8 cellular contexts compared by ENCODE assay signal in the genomic region with DNA sequence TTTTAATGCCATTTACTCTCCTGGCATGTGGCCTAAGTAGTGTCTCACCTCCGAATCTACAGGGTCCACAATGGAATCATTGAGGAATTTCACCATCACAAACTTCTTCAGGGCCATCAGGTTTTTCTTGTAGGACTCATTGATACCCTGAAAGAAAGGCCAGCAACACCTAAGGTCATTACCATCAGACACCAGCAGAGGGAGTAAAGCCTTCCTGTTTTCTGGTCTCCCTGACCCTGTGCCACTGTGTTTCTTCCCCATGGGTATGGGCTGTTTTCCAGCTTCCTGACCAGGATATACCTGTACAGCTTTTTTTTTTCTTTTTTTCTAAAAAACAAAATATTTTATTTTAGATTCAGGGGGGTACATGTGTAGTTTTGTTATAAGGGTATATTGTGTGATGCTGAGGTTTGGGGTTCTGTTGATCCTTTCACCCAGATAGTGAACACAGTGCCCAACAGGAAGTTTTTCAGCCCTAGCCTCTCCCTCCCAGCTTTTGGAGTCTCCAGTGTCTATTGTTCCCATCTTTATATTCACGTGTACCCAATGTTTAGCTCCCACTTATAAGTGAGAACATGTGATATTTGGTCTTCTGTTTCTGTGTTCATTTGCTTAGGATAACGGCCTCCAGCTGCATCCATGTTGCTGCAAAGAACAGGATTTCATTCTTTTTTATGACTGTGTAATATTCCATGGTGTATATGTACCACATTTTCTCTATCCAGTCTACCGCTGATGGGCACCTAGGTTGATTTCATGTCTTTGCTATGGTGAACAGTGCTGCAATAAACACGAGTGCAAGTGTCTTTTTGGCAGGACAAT. TPM values are rescaled to one million over a fixed set of nuclear protein-coding genes. Genes with fewer than 3 reads are reported as not detected.
A peak's percentile ranks its signal among the peaks of the same experiment; 100 is the strongest.
DNase-seq lines count a peak whose midpoint lies in the region; ATAC-seq lines count a peak whose summit lies in the region.

No MANE protein-coding gene starts in this region.

- DNase-seq in ELF-1 (ENCODE audit: low read depth, low spot score), result peak; percentile 88
- peak; percentile 86 for DNase-seq in Karpas-422
- peak; percentile 63 for DNase-seq in RPMI7951 (ENCODE audit: low read depth)
- no peak for DNase-seq in activated naive CD8-positive, alpha-beta T cell treated with anti-CD3 and anti-CD28 coated beads, Interleukin-2, amount 10 ng/mL, durations not matched to agents 7 days and 5 days
- no peak for DNase-seq in right cardiac atrium
- DNase-seq in stimulated activated CD4-positive, alpha-beta T cell treated with anti-CD3 and anti-CD28 coated beads, Interleukin-12 subunit alpha, Interleukin-12 subunit beta, amount 100 ng/mL, for 4 hours, result peak; percentile 20

- no peaks in the 10 kb centered on the region for H3K27me3 Mint-ChIP-seq in activated naive CD8-positive, alpha-beta T cell treated with anti-CD3 and anti-CD28 coated beads, Interleukin-2, amount 10 ng/mL, durations not matched to agents 7 days and 5 days

- peaks cover 32% of the 10 kb centered on the region for H3K36me3 ChIP-seq in Karpas-422 (ENCODE audit: insufficient read depth, low read length)

- H3K9me2 ChIP-seq in Karpas-422 (replicated peaks; ENCODE audit: insufficient read depth, low read length), result no peaks in the 10 kb centered on the region

- H3K9me3 Mint-ChIP-seq in activated naive CD8-positive, alpha-beta T cell treated with anti-CD3 and anti-CD28 coated beads, Interleukin-2, amount 10 ng/mL, durations not matched to agents 7 days and 5 days, result no peaks in the 10 kb centered on the region

- H3K4me3 Mint-ChIP-seq in activated naive CD8-positive, alpha-beta T cell treated with anti-CD3 and anti-CD28 coated beads, Interleukin-2, amount 10 ng/mL, durations not matched to agents 7 days and 5 days, result no peak overlapping the region

- peaks cover 15% of the 10 kb centered on the region for H3K36me3 Mint-ChIP-seq in activated naive CD8-positive, alpha-beta T cell treated with anti-CD3 and anti-CD28 coated beads, Interleukin-2, amount 10 ng/mL, durations not matched to agents 7 days and 5 days

- 89% methylated on average over 5 of the region's 5 CpGs for WGBS in right cardiac atrium

- no peaks in the 10 kb centered on the region for H4K20me1 ChIP-seq in Karpas-422 (ENCODE audit: insufficient read depth, low read depth, low read length)

- H3K4me2 ChIP-seq in Karpas-422 (ENCODE audit: low read depth, low read length, poor library complexity, severe bottlenecking), result no peak overlapping the region

- H3K9ac ChIP-seq in Karpas-422 (ENCODE audit: low read length), result no peak overlapping the region

- H3K4me3 ChIP-seq in Karpas-422 (ENCODE audit: low read length), result no peak overlapping the region
- no peak overlapping the region for H3K4me3 ChIP-seq in right cardiac atrium (ENCODE audit: low read length)

- intact Hi-C loops in right cardiac atrium (cut with DNase I), result no loop called here

- no peak overlapping the region for H3K27ac ChIP-seq in Karpas-422 (ENCODE audit: low read length)
- H3K27ac ChIP-seq in right cardiac atrium (ENCODE audit: low read length), result no peak overlapping the region

- peaks cover 3% of the 10 kb centered on the region for H3K4me1 Mint-ChIP-seq in activated naive CD8-positive, alpha-beta T cell treated with anti-CD3 and anti-CD28 coated beads, Interleukin-2, amount 10 ng/mL, durations not matched to agents 7 days and 5 days

- H3K27ac Mint-ChIP-seq in activated naive CD8-positive, alpha-beta T cell treated with anti-CD3 and anti-CD28 coated beads, Interleukin-2, amount 10 ng/mL, durations not matched to agents 7 days and 5 days, result no peak overlapping the region

- H3K4me1 ChIP-seq in Karpas-422 (ENCODE audit: low read length) (no peaks in the 10 kb centered on the region), right cardiac atrium (ENCODE audit: control insufficient read depth, insufficient read depth, low read length) (no peaks in the 10 kb centered on the region)

- POLR2A ChIA-PET in activated naive CD8-positive, alpha-beta T cell treated with anti-CD3 and anti-CD28 coated beads, Interleukin-2, amount 10 ng/mL, durations not matched to agents 7 days and 5 days (lab: Charles Lee), result no interaction called here

- no peak overlapping the region for H2AFZ ChIP-seq in Karpas-422 (ENCODE audit: low read length)

- H3K9me3 ChIP-seq in Karpas-422 (ENCODE audit: low read length) (no peaks in the 10 kb centered on the region), right cardiac atrium (ENCODE audit: control insufficient read depth, low read length) (no peaks in the 10 kb centered on the region)

- no peaks in the 10 kb centered on the region for H3K79me2 ChIP-seq in Karpas-422 (ENCODE audit: low read length)

- H3K27me3 ChIP-seq in Karpas-422 (ENCODE audit: low read length) (no peaks in the 10 kb centered on the region), right cardiac atrium (ENCODE audit: control insufficient read depth, insufficient read depth) (no peaks in the 10 kb centered on the region)

- ATAC-seq in activated naive CD8-positive, alpha-beta T cell treated with anti-CD3 and anti-CD28 coated beads, Interleukin-2, amount 10 ng/mL, durations not matched to agents 7 days and 5 days (ENCODE audit: low read depth), result peak; percentile 69
- ATAC-seq in right cardiac atrium (peak; percentile 59 to 61), GM18861 (IDR thresholded peaks at IDR 0.05; ENCODE audit: unreplicated experiment) (no peak), HG03378 (IDR thresholded peaks at IDR 0.05; ENCODE audit: unreplicated experiment) (no peak)

RNA-seq across cellular contexts. Expression of a gene that starts 18.3 kb away (rescaled TPM):
- total RNA-seq in Karpas-422 (2014; rRNA removed; shearing (Covaris generic); ENCODE audit: low replicate concordance), result 49.5 and 77.4 TPM in 2 replicates
- 88.5 and 99.4 TPM in 2 replicates for total RNA-seq in RPMI7951 (2014; rRNA removed; shearing (Covaris generic))
- 10 to 100 TPM; 71.3 to 74.6 TPM for total RNA-seq in activated naive CD8-positive, alpha-beta T cell treated with anti-CD3 and anti-CD28 coated beads, Interleukin-2, amount 10 ng/mL, durations not matched to agents 7 days and 5 days
- 10 to 100 TPM; 37.6 to 59.0 (median 42.6) TPM for total RNA-seq in right cardiac atrium
- 39.5 TPM for polyA plus RNA-seq in right cardiac atrium

RNA-seq across cellular contexts. Expression of a gene that starts 38.2 kb away (rescaled TPM):
- 217 and 229 TPM in 2 replicates for total RNA-seq in Karpas-422 (2014; rRNA removed; shearing (Covaris generic); ENCODE audit: low replicate concordance)
- 539 and 593 TPM in 2 replicates for total RNA-seq in RPMI7951 (2014; rRNA removed; shearing (Covaris generic))
- total RNA-seq in activated naive CD8-positive, alpha-beta T cell treated with anti-CD3 and anti-CD28 coated beads, Interleukin-2, amount 10 ng/mL, durations not matched to agents 7 days and 5 days, result 100 to 1,000 TPM; 579 to 614 TPM
- total RNA-seq in right cardiac atrium, result 100 to 1,000 TPM in 2 of 4 donors, 10 to 100 TPM in 2; 72.8 to 118 (median 97.9) TPM
- polyA plus RNA-seq in right cardiac atrium, result 43.8 TPM

Comparison
In these comparisons a context has a peak if more than half of its experiments do, and no peak if none do; other contexts are left out.
1. DNase-seq: peak in ELF-1 (single experiment), Karpas-422 (single experiment), RPMI7951 (single experiment) and stimulated activated CD4-positive, alpha-beta T cell treated with anti-CD3 and anti-CD28 coated beads, Interleukin-12 subunit alpha, Interleukin-12 subunit beta, amount 100 ng/mL, for 4 hours (single experiment); none in activated naive CD8-positive, alpha-beta T cell treated with anti-CD3 and anti-CD28 coated beads, Interleukin-2, amount 10 ng/mL, durations not matched to agents 7 days and 5 days (single experiment) and right cardiac atrium (0 of 3).
2. ATAC-seq: peak in activated naive CD8-positive, alpha-beta T cell treated with anti-CD3 and anti-CD28 coated beads, Interleukin-2, amount 10 ng/mL, durations not matched to agents 7 days and 5 days (single experiment) and right cardiac atrium (2 of 2); none in GM18861 (single experiment) and HG03378 (single experiment).